Comparison of ENCODE assay signal across 8 cellular contexts in genomic region chr11:44559207-44559943, GRCh38. TPM values are rescaled to one million over a fixed set of nuclear protein-coding genes. Genes with fewer than 3 reads are reported as not detected.
A peak's percentile ranks its signal among the peaks of the same experiment; 100 is the strongest.
DNase-seq lines count a peak whose midpoint lies in the region; ATAC-seq and FAIRE-seq lines count a peak whose summit lies in the region.

No MANE protein-coding gene starts in this region.

- peaks cover 1% of the 10 kb centered on the region for H3K27me3 Mint-ChIP-seq in IgD-negative memory B cell

- H3K4me1 Mint-ChIP-seq in IgD-negative memory B cell, result peaks cover 37 to 40% (median 39%) of the 10 kb centered on the region in 3 donors

- ATAC-seq in GM18499 (IDR thresholded peaks at IDR 0.05; ENCODE audit: insufficient read depth, unreplicated experiment) (peak; percentile 59), GM21619 (IDR thresholded peaks at IDR 0.05; ENCODE audit: unreplicated experiment) (peak; percentile 78)

- DNase-seq in ecto neural progenitor cell (ENCODE audit: low spot score) (peak; percentile 77), putamen (ENCODE audit: low spot score) (no peak), posterior cingulate gyrus (no peak), NCI-H524 (lab: John Stamatoyannopoulos, UW) (no peak), urothelium cell line (ENCODE audit: low spot score) (no peak)

- peak overlapping the region; percentile 88 to 94 (median 92) for H3K27ac Mint-ChIP-seq in IgD-negative memory B cell

- H3K9me3 Mint-ChIP-seq in IgD-negative memory B cell, result no peaks in the 10 kb centered on the region

- intact Hi-C loops in posterior cingulate gyrus (cut with DNase I), result loop anchor here (5.0 kb wide), 1 partner anchor 168 kb away; the partner anchor contains the start of gene TSPAN18

- no peak for FAIRE-seq in urothelium cell line (lab: Jason Lieb, UNC)

- H3K36me3 Mint-ChIP-seq in IgD-negative memory B cell, result no peaks in the 10 kb centered on the region

- peak overlapping the region; percentile 23 to 85 (median 79) for H3K4me3 Mint-ChIP-seq in IgD-negative memory B cell

RNA-seq across cellular contexts. Expression of gene CD82, which starts 6.1 kb away (rescaled TPM):
- polyA plus RNA-seq in IgD-negative memory B cell, result 544 TPM
